ENCODE assay signal across 1 cellular context in the genomic region with DNA sequence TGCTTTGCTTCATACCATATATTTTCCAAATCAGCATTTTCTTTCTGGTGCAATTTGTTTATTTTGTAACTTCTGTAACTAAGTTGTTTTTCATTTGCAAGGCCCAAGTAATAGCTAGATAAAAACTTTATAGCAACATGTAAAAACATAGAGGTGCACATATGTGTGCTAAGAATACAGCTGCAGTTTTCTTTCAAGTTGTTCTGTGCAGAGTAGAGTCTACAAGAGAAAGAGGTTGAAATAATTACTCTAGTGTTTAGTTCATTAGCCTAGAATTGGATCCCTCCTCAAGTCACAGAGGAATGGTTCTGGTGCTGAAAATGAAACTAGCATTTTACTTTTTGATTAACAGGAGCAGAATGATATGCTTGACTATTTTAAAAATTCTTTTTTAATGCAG.
TF ChIP-seq lines count a peak whose summit lies in the region.

No MANE protein-coding gene starts in this region.

TF ChIP-seq in HCT116, 20 proteins besides CTCF, POLR2A, EP300 and RAD21 (continued from another document):
- TF ChIP-seq CEBPB (IDR thresholded peaks at IDR 0.05; ENCODE audit: low read depth) (no peak), YY1 (IDR thresholded peaks at IDR 0.05; ENCODE audit: extremely low read depth, insufficient replicate concordance, low read depth, low read length) (no peak), EZH2 (IDR thresholded peaks at IDR 0.05) (no peak), POLR2AphosphoS5 (IDR thresholded peaks at IDR 0.05; ENCODE audit: low read depth, low read length) (no peak), SRF (IDR thresholded peaks at IDR 0.05; ENCODE audit: low read depth) (no peak)
